1 cellular context compared by ENCODE assay signal in genomic region chr22:28395920-28396447, GRCh38.
TF ChIP-seq lines count a peak whose summit lies in the region.

No MANE protein-coding gene starts in this region.

TF ChIP-seq in GM23338, 12 proteins besides CTCF, POLR2A, EP300 and RAD21 (continued from another document):
- TF ChIP-seq ZNF462 (CRISPR knock-in tag; IDR thresholded peaks at IDR 0.05) (no peak), POLR2AphosphoS5 (IDR thresholded peaks at IDR 0.05; ENCODE audit: low read depth) (no peak), ETS1 (IDR thresholded peaks at IDR 0.05) (no peak), NANOG (IDR thresholded peaks at IDR 0.05; ENCODE audit: borderline replicate concordance) (no peak), ZNF331 (CRISPR knock-in tag; IDR thresholded peaks at IDR 0.05; ENCODE audit: low read depth) (no peak), JUNB (IDR thresholded peaks at IDR 0.05; ENCODE audit: unreplicated experiment) (no peak)
TF ChIP-seq in GM23338: peak in this region for 0.
